8 cellular contexts compared by ENCODE assay signal in genomic region chr14:57060276-57060956, GRCh38.
DNase-seq lines count a peak whose midpoint lies in the region; ATAC-seq and TF ChIP-seq lines count a peak whose summit lies in the region.

No MANE protein-coding gene starts in this region.

- H3K36me3 ChIP-seq in HEK293 (ENCODE audit: control insufficient read depth in 2 of 2, insufficient read depth in 1 of 2, low read length in 2 of 2) (no peaks in the 10 kb centered on the region), upper lobe of right lung (no peaks in the 10 kb centered on the region)

- H3K27me3 ChIP-seq in upper lobe of right lung: no peaks in the 10 kb centered on the region

- H3K9me3 ChIP-seq in HEK293 (ENCODE audit: control insufficient read depth, insufficient read depth, low read depth, low read length): no peaks in the 10 kb centered on the region
- H3K9me3 ChIP-seq in upper lobe of right lung: no peaks in the 10 kb centered on the region

- DNase-seq in NCI-H82 (lab: John Stamatoyannopoulos, UW) (peak; percentile 79), iris pigment epithelial cell (ENCODE audit: low read depth) (peak; percentile 3), HuH-7.5 (ENCODE audit: low spot score) (no peak), NCI-H128 (lab: John Stamatoyannopoulos, UW; ENCODE audit: unreplicated experiment) (no peak), NCI-H187 (lab: John Stamatoyannopoulos, UW) (no peak), upper lobe of right lung (no peak)

- POLR2A ChIA-PET in HEK293 (lab: Yijun Ruan, JAX): no interaction called here

- TF ChIP-seq CTCF in HEK293 (tag by site-specific recombination; IDR thresholded peaks at IDR 0.05) (no peak), upper lobe of right lung (IDR thresholded peaks at IDR 0.05) (no peak)

- CTCF ChIA-PET in HEK293 (lab: Yijun Ruan, JAX): no interaction called here

- ATAC-seq in GM18867 (IDR thresholded peaks at IDR 0.05; ENCODE audit: unreplicated experiment): peak; percentile 95
- ATAC-seq in upper lobe of right lung: no peak

- H3K4me1 ChIP-seq in HEK293 (ENCODE audit: control insufficient read depth, insufficient read depth, low read length): peaks cover 11% of the 10 kb centered on the region
- no peaks in the 10 kb centered on the region for H3K4me1 ChIP-seq in upper lobe of right lung

- no peak overlapping the region for H3K27ac ChIP-seq in HEK293 (ENCODE audit: extremely low read depth, low read depth, low read length)
- H3K27ac ChIP-seq in upper lobe of right lung: no peak overlapping the region

- H3K4me3 ChIP-seq in HEK293 (ENCODE audit: low read depth, low read length) (no peak overlapping the region), upper lobe of right lung (no peak overlapping the region)

- intact Hi-C loops in upper lobe of right lung (cut with DNase I): no loop called here

TF ChIP-seq in HEK293, 187 proteins besides CTCF, POLR2A, EP300 and RAD21:
- peak; percentile 49; the same call in 1 of the 2 replicates for TF ChIP-seq TCF7L2 (IDR thresholded peaks at IDR 0.05; ENCODE audit: borderline replicate concordance, low read depth, low read length)
- TF ChIP-seq ZNF248 (tag by site-specific recombination; IDR thresholded peaks at IDR 0.05): no peak

Comparison
In these comparisons a context has a peak if more than half of its experiments do, and no peak if none do; other contexts are left out.
1. DNase-seq: peak in NCI-H82 (single experiment) and iris pigment epithelial cell (single experiment); none in HuH-7.5 (single experiment), NCI-H128 (single experiment), NCI-H187 (0 of 2) and upper lobe of right lung (single experiment).